In genomic region chr7:129292861-129293260, GRCh38 we compare ENCODE assay signal across 39 cellular contexts.
"Had no signal": no experiment of that assay in that cellular context is flagged by ENCODE, and none has a peak within 500 bp of the region (broad histone marks: within the 10 kb centered on the region; RNA-seq: fewer than 3 reads in every experiment).

No MANE protein-coding gene starts in this region.

- ATAC-seq: activated naive CD4-positive, alpha-beta T cell treated with anti-CD3 and anti-CD28 coated beads, Interleukin-2, amount 50 U/mL, for 72 hours; activated naive CD8-positive, alpha-beta T cell treated with anti-CD3 and anti-CD28 coated beads, Interleukin-2, amount 50 U/mL, for 24 hours; activated T-cell treated with anti-CD3 and anti-CD28 coated beads, Interleukin-2, amount 50 U/mL, for 4 hours; activated T-cell treated with anti-CD3 and anti-CD28 coated beads, Interleukin-2, amount 50 U/mL, for 72 hours; activated T-helper 17 cell treated with anti-CD3 and anti-CD28 coated beads, Interleukin-2, amount 50 U/mL, for 72 hours; body of pancreas had no signal

- H3K27me3 Mint-ChIP-seq: activated naive CD4-positive, alpha-beta T cell treated with anti-CD3 and anti-CD28 coated beads, Interleukin-2, amount 10 ng/mL, durations not matched to agents 7 days and 5 days; activated naive CD4-positive, alpha-beta T cell treated with anti-CD3 and anti-CD28 coated beads, Interleukin-2, amount 50 U/mL, for 24 hours; activated naive CD8-positive, alpha-beta T cell; activated naive CD8-positive, alpha-beta T cell treated with anti-CD3 and anti-CD28 coated beads for 36 hours; activated naive CD8-positive, alpha-beta T cell treated with anti-CD3 and anti-CD28 coated beads, Interleukin-2, amount 10 ng/mL, durations not matched to agents 7 days and 5 days; activated naive CD8-positive, alpha-beta T cell treated with anti-CD3 and anti-CD28 coated beads, Interleukin-2, amount 50 U/mL, for 24 hours; activated T-cell treated with anti-CD3 and anti-CD28 coated beads, Interleukin-2, amount 50 U/mL, for 24 hours; activated T-helper 17 cell treated with anti-CD3 and anti-CD28 coated beads, Interleukin-2, amount 50 U/mL, for 72 hours; brain; central memory CD8-positive, alpha-beta T cell had no signal

- H3K4me1 ChIP-seq: ascending aorta, breast epithelium had no signal

- H3K9me3 Mint-ChIP-seq: activated naive CD4-positive, alpha-beta T cell treated with anti-CD3 and anti-CD28 coated beads for 36 hours; activated naive CD4-positive, alpha-beta T cell treated with anti-CD3 and anti-CD28 coated beads, Interleukin-2, amount 10 ng/mL, durations not matched to agents 7 days and 5 days; activated naive CD4-positive, alpha-beta T cell treated with anti-CD3 and anti-CD28 coated beads, Interleukin-2, amount 50 U/mL, for 24 hours; activated naive CD4-positive, alpha-beta T cell treated with anti-CD3 and anti-CD28 coated beads, Interleukin-2, amount 50 U/mL, for 72 hours; activated naive CD8-positive, alpha-beta T cell treated with anti-CD3 and anti-CD28 coated beads for 36 hours; activated naive CD8-positive, alpha-beta T cell treated with anti-CD3 and anti-CD28 coated beads, Interleukin-2, amount 10 ng/mL, durations not matched to agents 7 days and 5 days; activated naive CD8-positive, alpha-beta T cell treated with anti-CD3 and anti-CD28 coated beads, Interleukin-2, amount 50 U/mL, for 24 hours; activated T-cell treated with anti-CD3 and anti-CD28 coated beads, Interleukin-2, amount 50 U/mL, for 24 hours; activated T-cell treated with anti-CD3 and anti-CD28 coated beads, Interleukin-2, amount 50 U/mL, for 4 hours; activated T-cell treated with anti-CD3 and anti-CD28 coated beads, Interleukin-2, amount 50 U/mL, for 72 hours; activated T-helper 1 cell treated with anti-CD3 and anti-CD28 coated beads, Interleukin-12 subunit alpha, Interleukin-12 subunit beta, Interleukin-2, Interleukin-4 antibody, amounts not matched to agents 30 ng/mL and 10 ng/mL and 1 ng/mL, durations not matched to agents 14 hours and 24 hours and 36 hours; activated T-helper 17 cell treated with anti-CD3 and anti-CD28 coated beads, Interleukin-2, amount 50 U/mL, for 72 hours; activated T-helper 2 cell treated with anti-CD3 and anti-CD28 coated beads, Interferon-gamma antibody, Interleukin-2, Interleukin-4, amounts not matched to agents 10 μg/mL and 5 μg/mL and 100 μg/mL, durations not matched to agents 14 hours and 24 hours and 36 hours; brain; central memory CD8-positive, alpha-beta T cell had no signal

- H3K36me3 ChIP-seq: adrenal gland, ascending aorta, brain microvascular endothelial cell, breast epithelium, cardiac muscle cell had no signal

- H3K9me3 ChIP-seq: adrenal gland, ascending aorta, body of pancreas, breast epithelium had no signal

- DNase-seq: activated effector memory CD4-positive, alpha-beta T cell treated with anti-CD3 and anti-CD28 coated beads, Interleukin-2, amount 50 U/mL, for 16 hours; activated effector memory CD4-positive, alpha-beta T cell treated with Interleukin-2 at 50 U/mL for 16 hours; activated gamma-delta T cell; activated gamma-delta T cell treated with Interleukin-2 at 50 U/mL for 16 hours; activated naive CD4-positive, alpha-beta T cell; activated naive CD4-positive, alpha-beta T cell treated with anti-CD3 and anti-CD28 coated beads for 36 hours; activated naive CD4-positive, alpha-beta T cell treated with anti-CD3 and anti-CD28 coated beads, Interleukin-2, amount 10 ng/mL, durations not matched to agents 7 days and 5 days; activated naive CD4-positive, alpha-beta T cell treated with anti-CD3 and anti-CD28 coated beads, Interleukin-2, amount 50 U/mL, for 16 hours; activated naive CD4-positive, alpha-beta T cell treated with Interleukin-2 at 50 U/mL for 16 hours; activated naive CD8-positive, alpha-beta T cell treated with anti-CD3 and anti-CD28 coated beads for 36 hours; activated naive CD8-positive, alpha-beta T cell treated with anti-CD3 and anti-CD28 coated beads, Interleukin-2, amount 10 ng/mL, durations not matched to agents 7 days and 5 days; activated naive CD8-positive, alpha-beta T cell treated with anti-CD3 and anti-CD28 coated beads, Interleukin-2, amount 50 U/mL, for 24 hours; activated T-cell treated with anti-CD3 and anti-CD28 coated beads, Interleukin-2, amount 50 U/mL, for 24 hours; activated T-cell treated with anti-CD3 and anti-CD28 coated beads, Interleukin-2, amount 50 U/mL, for 4 hours; activated T-cell treated with anti-CD3 and anti-CD28 coated beads, Interleukin-2, amount 50 U/mL, for 48 hours; activated T-cell treated with anti-CD3 and anti-CD28 coated beads, Interleukin-2, amount 50 U/mL, for 72 hours; adrenal gland; amniotic stem cell; amygdala; anterior cingulate cortex; aorta; body of pancreas; brain microvascular endothelial cell; caudate nucleus; central memory CD4-positive, alpha-beta T cell; cerebellar nuclear complex had no signal

- H3K4me3 ChIP-seq: adrenal gland, ascending aorta, body of pancreas, breast epithelium, cardiac muscle cell had no signal

- H3K27ac ChIP-seq: adrenal gland, ascending aorta, body of pancreas, brain microvascular endothelial cell, breast epithelium, cardiac muscle cell had no signal

- H3K27ac Mint-ChIP-seq: activated naive CD4-positive, alpha-beta T cell treated with anti-CD3 and anti-CD28 coated beads for 36 hours; activated naive CD4-positive, alpha-beta T cell treated with anti-CD3 and anti-CD28 coated beads, Interleukin-2, amount 10 ng/mL, durations not matched to agents 7 days and 5 days; activated naive CD4-positive, alpha-beta T cell treated with anti-CD3 and anti-CD28 coated beads, Interleukin-2, amount 50 U/mL, for 24 hours; activated naive CD4-positive, alpha-beta T cell treated with anti-CD3 and anti-CD28 coated beads, Interleukin-2, amount 50 U/mL, for 72 hours; activated naive CD8-positive, alpha-beta T cell; activated naive CD8-positive, alpha-beta T cell treated with anti-CD3 and anti-CD28 coated beads for 36 hours; activated naive CD8-positive, alpha-beta T cell treated with anti-CD3 and anti-CD28 coated beads, Interleukin-2, amount 10 ng/mL, durations not matched to agents 7 days and 5 days; activated naive CD8-positive, alpha-beta T cell treated with anti-CD3 and anti-CD28 coated beads, Interleukin-2, amount 50 U/mL, for 24 hours; activated T-cell treated with anti-CD3 and anti-CD28 coated beads, Interleukin-2, amount 50 U/mL, for 24 hours; activated T-cell treated with anti-CD3 and anti-CD28 coated beads, Interleukin-2, amount 50 U/mL, for 72 hours; activated T-helper 1 cell treated with anti-CD3 and anti-CD28 coated beads, Interleukin-12 subunit alpha, Interleukin-12 subunit beta, Interleukin-2, Interleukin-4 antibody, amounts not matched to agents 30 ng/mL and 10 ng/mL and 1 ng/mL, durations not matched to agents 14 hours and 24 hours and 36 hours; activated T-helper 17 cell treated with anti-CD3 and anti-CD28 coated beads, Interleukin-2, amount 50 U/mL, for 72 hours; activated T-helper 2 cell treated with anti-CD3 and anti-CD28 coated beads, Interferon-gamma antibody, Interleukin-2, Interleukin-4, amounts not matched to agents 10 μg/mL and 5 μg/mL and 100 μg/mL, durations not matched to agents 14 hours and 24 hours and 36 hours; brain had no signal

- H3K27me3 ChIP-seq: adrenal gland, ascending aorta, body of pancreas, brain microvascular endothelial cell, breast epithelium, cardiac muscle cell had no signal

- H3K36me3 Mint-ChIP-seq: activated naive CD4-positive, alpha-beta T cell treated with anti-CD3 and anti-CD28 coated beads, Interleukin-2, amount 10 ng/mL, durations not matched to agents 7 days and 5 days; activated naive CD4-positive, alpha-beta T cell treated with anti-CD3 and anti-CD28 coated beads, Interleukin-2, amount 50 U/mL, for 72 hours; activated naive CD8-positive, alpha-beta T cell treated with anti-CD3 and anti-CD28 coated beads, Interleukin-2, amount 10 ng/mL, durations not matched to agents 7 days and 5 days had no signal

- H3K4me3 Mint-ChIP-seq: activated naive CD4-positive, alpha-beta T cell treated with anti-CD3 and anti-CD28 coated beads for 36 hours; activated naive CD4-positive, alpha-beta T cell treated with anti-CD3 and anti-CD28 coated beads, Interleukin-2, amount 10 ng/mL, durations not matched to agents 7 days and 5 days; activated naive CD4-positive, alpha-beta T cell treated with anti-CD3 and anti-CD28 coated beads, Interleukin-2, amount 50 U/mL, for 24 hours; activated naive CD8-positive, alpha-beta T cell; activated naive CD8-positive, alpha-beta T cell treated with anti-CD3 and anti-CD28 coated beads for 36 hours; activated naive CD8-positive, alpha-beta T cell treated with anti-CD3 and anti-CD28 coated beads, Interleukin-2, amount 10 ng/mL, durations not matched to agents 7 days and 5 days; activated naive CD8-positive, alpha-beta T cell treated with anti-CD3 and anti-CD28 coated beads, Interleukin-2, amount 50 U/mL, for 24 hours; activated T-cell treated with anti-CD3 and anti-CD28 coated beads, Interleukin-2, amount 50 U/mL, for 24 hours; activated T-cell treated with anti-CD3 and anti-CD28 coated beads, Interleukin-2, amount 50 U/mL, for 4 hours; activated T-cell treated with anti-CD3 and anti-CD28 coated beads, Interleukin-2, amount 50 U/mL, for 72 hours; activated T-helper 1 cell treated with anti-CD3 and anti-CD28 coated beads, Interleukin-12 subunit alpha, Interleukin-12 subunit beta, Interleukin-2, Interleukin-4 antibody, amounts not matched to agents 30 ng/mL and 10 ng/mL and 1 ng/mL, durations not matched to agents 14 hours and 24 hours and 36 hours; activated T-helper 17 cell treated with anti-CD3 and anti-CD28 coated beads, Interleukin-2, amount 50 U/mL, for 72 hours; brain; central memory CD8-positive, alpha-beta T cell had no signal

- FAIRE-seq: astrocyte, bronchial epithelial cell had no signal

- H3K4me1 Mint-ChIP-seq: activated naive CD4-positive, alpha-beta T cell treated with anti-CD3 and anti-CD28 coated beads, Interleukin-2, amount 10 ng/mL, durations not matched to agents 7 days and 5 days; activated naive CD4-positive, alpha-beta T cell treated with anti-CD3 and anti-CD28 coated beads, Interleukin-2, amount 50 U/mL, for 24 hours; activated naive CD8-positive, alpha-beta T cell treated with anti-CD3 and anti-CD28 coated beads for 36 hours; activated naive CD8-positive, alpha-beta T cell treated with anti-CD3 and anti-CD28 coated beads, Interleukin-2, amount 10 ng/mL, durations not matched to agents 7 days and 5 days; activated naive CD8-positive, alpha-beta T cell treated with anti-CD3 and anti-CD28 coated beads, Interleukin-2, amount 50 U/mL, for 24 hours; activated T-helper 17 cell treated with anti-CD3 and anti-CD28 coated beads, Interleukin-2, amount 50 U/mL, for 72 hours; central memory CD8-positive, alpha-beta T cell had no signal
